In genomic region chr7:130090745-130091532, GRCh38 we compare ENCODE assay signal across 18 cellular contexts. TPM values are rescaled to one million over a fixed set of nuclear protein-coding genes. Genes with fewer than 3 reads are reported as not detected.
DNase-seq lines count a peak whose midpoint lies in the region; ATAC-seq, FAIRE-seq and TF ChIP-seq lines count a peak whose summit lies in the region.
"Had no signal": no experiment of that assay in that cellular context is flagged by ENCODE, and none has a peak within 500 bp of the region (broad histone marks: within the 10 kb centered on the region; RNA-seq: fewer than 3 reads in every experiment).

No MANE protein-coding gene starts in this region.

- H3K4me2 ChIP-seq in GM12878 (ENCODE audit: control insufficient read depth, insufficient read depth) = no peak overlapping the region

- no peaks in the 10 kb centered on the region for H3K27me3 ChIP-seq in GM12878 (replicated peaks in 1 of 2; ENCODE audit: control insufficient read depth in 2 of 2, insufficient read depth in 2 of 2, low read length in 1 of 2)
- H3K27me3 ChIP-seq: BLaER1 treated with 17β-estradiol and CSF1 and Interleukin-3, amounts not matched to agents 10 nM and 100 nM; foreskin keratinocyte had no signal

- H2AFZ ChIP-seq in GM12878 (ENCODE audit: control insufficient read depth, low read depth, low read length) = no peak overlapping the region
- H2AFZ ChIP-seq: GM23248 had no signal

- peak; percentile 71 for ATAC-seq in GM18870 (IDR thresholded peaks at IDR 0.05; ENCODE audit: unreplicated experiment)
- peak; percentile 56 for ATAC-seq in HG03045 (IDR thresholded peaks at IDR 0.05; ENCODE audit: unreplicated experiment)
- peak; percentile 86 for ATAC-seq in GM12878
- no peak for ATAC-seq in left cardiac atrium
- ATAC-seq: activated CD8-positive, alpha-beta memory T cell treated with anti-CD3 and anti-CD28 coated beads, Interleukin-2, amount 10 ng/mL, durations not matched to agents 7 days and 5 days; foreskin keratinocyte had no signal

- no peak overlapping the region for H3K27ac Mint-ChIP-seq in activated CD4-positive, alpha-beta T cell treated with anti-CD3 and anti-CD28 coated beads, Interleukin-2, amount 10 ng/mL, durations not matched to agents 7 days and 5 days
- H3K27ac Mint-ChIP-seq: activated CD8-positive, alpha-beta memory T cell treated with anti-CD3 and anti-CD28 coated beads, Interleukin-2, amount 10 ng/mL, durations not matched to agents 7 days and 5 days had no signal

- TF ChIP-seq CTCF in GM12878 (IDR thresholded peaks at IDR 0.05 in 2 of 3, conservative IDR thresholded peaks at IDR 0.05 in 1 of 3; ENCODE audit: control insufficient read depth in 2 of 3, extremely low read depth in 1 of 3, insufficient read depth in 1 of 3, low read depth in 3 of 3, low read length in 3 of 3) = no peak

- WGBS in GM12878 (ENCODE audit: insufficient coverage, insufficient replicate concordance, low lambda C conversion rate, missing lambda C conversion rate) = 14% methylated on average over 4 of the region's 4 CpGs

- no TSS peak for BruUV-seq in GM12878 (replicated peaks; lab: Mats Ljungman, UMichigan)

- no peaks in the 10 kb centered on the region for H3K4me1 Mint-ChIP-seq in activated CD4-positive, alpha-beta T cell treated with anti-CD3 and anti-CD28 coated beads, Interleukin-2, amount 10 ng/mL, durations not matched to agents 7 days and 5 days
- H3K4me1 Mint-ChIP-seq: neural crest cell had no signal

- no peak overlapping the region for H3K27ac ChIP-seq in GM12878 (ENCODE audit: control insufficient read depth, insufficient read depth)
- H3K27ac ChIP-seq: BLaER1 treated with 17β-estradiol and CSF1 and Interleukin-3, amounts not matched to agents 10 nM and 100 nM; foreskin keratinocyte; GM23248 had no signal

- no peaks in the 10 kb centered on the region for H4K20me1 ChIP-seq in GM12878 (ENCODE audit: control insufficient read depth, insufficient read depth)

- peaks cover 8% of the 10 kb centered on the region for H3K36me3 Mint-ChIP-seq in activated CD4-positive, alpha-beta T cell treated with anti-CD3 and anti-CD28 coated beads, Interleukin-2, amount 10 ng/mL, durations not matched to agents 7 days and 5 days (ENCODE audit: low read depth)

- H3K9me3 ChIP-seq in GM12878 (replicated peaks; ENCODE audit: control insufficient read depth, insufficient read depth, low read length) = no peaks in the 10 kb centered on the region
- H3K9me3 ChIP-seq: BLaER1 treated with 17β-estradiol and CSF1 and Interleukin-3, amounts not matched to agents 10 nM and 100 nM had no signal

- CTCF ChIA-PET in activated CD4-positive, alpha-beta T cell treated with anti-CD3 and anti-CD28 coated beads, Interleukin-2, amount 10 ng/mL, durations not matched to agents 7 days and 5 days (lab: Charles Lee) = no interaction called here
- CTCF ChIA-PET in GM12878 (lab: Yijun Ruan, JAX) = no interaction called here

- no peak overlapping the region for H3K9ac ChIP-seq in GM12878 (ENCODE audit: control insufficient read depth, insufficient read depth, low read length)
- H3K9ac ChIP-seq: BLaER1 treated with 17β-estradiol and CSF1 and Interleukin-3, amounts not matched to agents 10 nM and 100 nM; GM23248 had no signal

- H3K4me3 ChIP-seq in GM12878 = no peak overlapping the region
- H3K4me3 ChIP-seq: BLaER1 treated with 17β-estradiol and CSF1 and Interleukin-3, amounts not matched to agents 10 nM and 100 nM; GM23248 had no signal

- H3K36me3 ChIP-seq in GM12878 (ENCODE audit: control insufficient read depth in 2 of 2, insufficient read depth in 2 of 2, low read length in 1 of 2) = no peaks in the 10 kb centered on the region

- RAD21 ChIA-PET in GM12878 (lab: Charles Lee; ENCODE audit: unreplicated experiment) = no interaction called here

- H3K9me3 Mint-ChIP-seq in activated CD4-positive, alpha-beta T cell treated with anti-CD3 and anti-CD28 coated beads, Interleukin-2, amount 10 ng/mL, durations not matched to agents 7 days and 5 days = no peaks in the 10 kb centered on the region
- H3K9me3 Mint-ChIP-seq: neural crest cell had no signal

- intact Hi-C loops in GM12878 (cut with micrococcal nuclease; ENCODE audit: unreplicated experiment) (no loop called here), left cardiac atrium (cut with DNase I) (no loop called here)

- TF ChIP-seq RAD21 in GM12878 (IDR thresholded peaks at IDR 0.05; ENCODE audit: insufficient read depth, low read depth, low read length) = no peak

- DNase-seq in activated CD4-positive, alpha-beta T cell treated with anti-CD3 and anti-CD28 coated beads for 48 hours = peak; percentile 38
- no peak for DNase-seq in activated CD4-positive, alpha-beta T cell treated with anti-CD3 and anti-CD28 coated beads, Interleukin-2, amount 10 ng/mL, durations not matched to agents 7 days and 5 days
- DNase-seq in GM12878 (ENCODE audit: low read depth, low spot score) (no peak), NCI-H146 (lab: John Stamatoyannopoulos, UW) (no peak), left cardiac atrium (no peak), GM19240 (ENCODE audit: insufficient read length, low spot score) (no peak)
- DNase-seq: activated CD8-positive, alpha-beta memory T cell treated with anti-CD3 and anti-CD28 coated beads, Interleukin-2, amount 10 ng/mL, durations not matched to agents 7 days and 5 days; DMS 273 treated with DMSO at 0.1 percent for 48 hours; foreskin keratinocyte; GM23248; NCI-H1694; stimulated activated naive CD4-positive, alpha-beta T cell; SW 1271 had no signal

- SMC1A ChIA-PET in GM12878 (lab: Charles Lee; ENCODE audit: uncharacterized antibody, unreplicated experiment) = no interaction called here

- H3K27me3 Mint-ChIP-seq in activated CD4-positive, alpha-beta T cell treated with anti-CD3 and anti-CD28 coated beads, Interleukin-2, amount 10 ng/mL, durations not matched to agents 7 days and 5 days = no peaks in the 10 kb centered on the region
- H3K27me3 Mint-ChIP-seq: activated CD8-positive, alpha-beta memory T cell treated with anti-CD3 and anti-CD28 coated beads, Interleukin-2, amount 10 ng/mL, durations not matched to agents 7 days and 5 days had no signal

- TF ChIP-seq POLR2A in GM12878 (IDR thresholded peaks at IDR 0.05; ENCODE audit: low read depth, low read length) = no peak

- no peak overlapping the region for H3K4me3 Mint-ChIP-seq in activated CD4-positive, alpha-beta T cell treated with anti-CD3 and anti-CD28 coated beads, Interleukin-2, amount 10 ng/mL, durations not matched to agents 7 days and 5 days
- H3K4me3 Mint-ChIP-seq: activated CD8-positive, alpha-beta memory T cell treated with anti-CD3 and anti-CD28 coated beads, Interleukin-2, amount 10 ng/mL, durations not matched to agents 7 days and 5 days; neural crest cell had no signal

- POLR2A ChIA-PET in activated CD4-positive, alpha-beta T cell treated with anti-CD3 and anti-CD28 coated beads, Interleukin-2, amount 10 ng/mL, durations not matched to agents 7 days and 5 days (lab: Charles Lee) = no interaction called here
- POLR2A ChIA-PET in GM12878 (lab: Charles Lee) = no interaction called here

- H3K79me2 ChIP-seq in GM12878 (ENCODE audit: control insufficient read depth, insufficient read depth, low read length) = peaks cover 10% of the 10 kb centered on the region

- TF ChIP-seq EP300 in GM12878 (IDR thresholded peaks at IDR 0.05; ENCODE audit: borderline replicate concordance in 1 of 2, control insufficient read depth in 1 of 2, low read depth in 2 of 2, low read length in 2 of 2) = no peak

- H3K4me1 ChIP-seq in GM12878 (ENCODE audit: control insufficient read depth, insufficient read depth, low read length) = peaks cover 24% of the 10 kb centered on the region
- H3K4me1 ChIP-seq: foreskin keratinocyte had no signal

- peak; percentile 56 for FAIRE-seq in GM12878 (lab: Jason Lieb, UNC)
- FAIRE-seq: colon had no signal

- in situ Hi-C loops in GM12878 (cut with MboI) = no loop called here

RNA-seq across cellular contexts. Expression of gene KLHDC10, which starts 20.6 kb away (rescaled TPM):
- 10 to 100 TPM; 14.6 to 16.7 TPM for total RNA-seq in activated CD4-positive, alpha-beta T cell treated with anti-CD3 and anti-CD28 coated beads, Interleukin-2, amount 10 ng/mL, durations not matched to agents 7 days and 5 days
- total RNA-seq in GM12878 (2013; cell fraction: nucleolus; rRNA removed) = 21.0 and 28.4 TPM in 2 replicates
- total RNA-seq in GM12878 (2014; rRNA removed) (9.8 and 10.8 TPM in 2 replicates), GM12878 (2014; rRNA removed; fragmentation: Illumina TruSeq; extraction: Trizol) (8.2 and 9.0 TPM in 2 replicates), GM12878 (2021) (12.9 and 15.4 TPM in 2 replicates), left cardiac atrium (10 to 100 TPM; 23.8 to 28.5 TPM)
- polyA plus RNA-seq in GM12878 (2011; ENCODE audit: low read depth) = 5.3 TPM
- polyA plus RNA-seq in GM12878 (2011; rRNA removed) (20.6 and 22.9 TPM in 2 replicates), GM12878 (2014; fragmentation: Illumina TruSeq; extraction: Trizol) (12.0 and 15.2 TPM in 2 replicates), GM12878 (2014; fragmentation: Nextera tagmentation; extraction: Ambion mirVana) (1 to 10 TPM; 2.9 to 3.2 TPM), GM12878 (2014; rRNA removed) (8.9 and 15.2 TPM in 2 replicates), GM12878 (2016; fragmentation: Nextera tagmentation; extraction: Ambion mirVana) (1 to 10 TPM; 3.5 to 4.3 TPM)
- 12.3 and 12.7 TPM in 2 replicates for polyA plus RNA-seq in GM12878 (2011; cell fraction: cytosol; rRNA removed)
- polyA plus RNA-seq in GM12878 (2011; cell fraction: nucleus; rRNA removed) = 19.0 and 21.7 TPM in 2 replicates
- 6.6 and 9.7 TPM in 2 replicates for polyA plus RNA-seq in GM12878 (2012)
- 16.9 and 38.8 TPM in 2 replicates for polyA minus RNA-seq in GM12878 (2011; rRNA and poly(A)+ RNA removed)
- polyA minus RNA-seq in GM12878 (2011; cell fraction: cytosol; rRNA and poly(A)+ RNA removed) = 4.1 and 8.9 TPM in 2 replicates
- polyA minus RNA-seq in GM12878 (2011; cell fraction: nucleus; rRNA and poly(A)+ RNA removed) = 8.0 and 8.6 TPM in 2 replicates

RNA-seq across cellular contexts. Expression of gene ZC3HC1, which starts 39.8 kb away (rescaled TPM):
- 10 to 100 TPM; 19.4 to 20.2 TPM for total RNA-seq in activated CD4-positive, alpha-beta T cell treated with anti-CD3 and anti-CD28 coated beads, Interleukin-2, amount 10 ng/mL, durations not matched to agents 7 days and 5 days
- total RNA-seq in GM12878 (2013; cell fraction: nucleolus; rRNA removed) = 16.4 and 21.2 TPM in 2 replicates
- 25.0 and 29.2 TPM in 2 replicates for total RNA-seq in GM12878 (2014; rRNA removed)
- total RNA-seq in GM12878 (2014; rRNA removed; fragmentation: Illumina TruSeq; extraction: Trizol) = 18.5 and 19.2 TPM in 2 replicates
- total RNA-seq in GM12878 (2021) = 22.3 and 22.8 TPM in 2 replicates
- polyA plus RNA-seq in GM12878 (2011; ENCODE audit: low read depth) = 20.4 TPM
- 23.5 and 28.0 TPM in 2 replicates for polyA plus RNA-seq in GM12878 (2011; rRNA removed)
- 35.4 and 40.3 TPM in 2 replicates for polyA plus RNA-seq in GM12878 (2011; cell fraction: cytosol; rRNA removed)
- 20.0 and 29.3 TPM in 2 replicates for polyA plus RNA-seq in GM12878 (2011; cell fraction: nucleus; rRNA removed)
- polyA plus RNA-seq in GM12878 (2012) = 10.3 and 12.0 TPM in 2 replicates
- 22.1 and 28.1 TPM in 2 replicates for polyA plus RNA-seq in GM12878 (2014; fragmentation: Illumina TruSeq; extraction: Trizol)
- 10 to 100 TPM; 44.8 to 54.7 TPM for polyA plus RNA-seq in GM12878 (2014; fragmentation: Nextera tagmentation; extraction: Ambion mirVana)
- 19.3 and 22.2 TPM in 2 replicates for polyA plus RNA-seq in GM12878 (2014; rRNA removed)
- polyA plus RNA-seq in GM12878 (2016; fragmentation: Nextera tagmentation; extraction: Ambion mirVana) = 10 to 100 TPM; 36.4 to 39.6 TPM
- polyA minus RNA-seq in GM12878 (2011; rRNA and poly(A)+ RNA removed) = 17.0 and 25.8 TPM in 2 replicates
- 8.2 and 9.8 TPM in 2 replicates for polyA minus RNA-seq in GM12878 (2011; cell fraction: cytosol; rRNA and poly(A)+ RNA removed)
- polyA minus RNA-seq in GM12878 (2011; cell fraction: nucleus; rRNA and poly(A)+ RNA removed) = 7.0 and 8.0 TPM in 2 replicates
- 10 to 100 TPM; 16.0 to 16.2 TPM for total RNA-seq in left cardiac atrium

Comparison
In these comparisons a context has a peak if more than half of its experiments do, and no peak if none do; other contexts are left out.
1. ATAC-seq: peak in GM18870 (single experiment), HG03045 (single experiment) and GM12878 (single experiment); none in left cardiac atrium (0 of 2).